In genomic region chr2:150169230-150169629, GRCh38 we compare ENCODE assay signal across 11 cellular contexts.
A peak's percentile ranks its signal among the peaks of the same experiment; 100 is the strongest.
DNase-seq lines count a peak whose midpoint lies in the region; ATAC-seq lines count a peak whose summit lies in the region.
"Had no signal": no experiment of that assay in that cellular context is flagged by ENCODE, and none has a peak within 500 bp of the region (broad histone marks: within the 10 kb centered on the region; RNA-seq: fewer than 3 reads in every experiment).

No MANE protein-coding gene starts in this region.

- DNase-seq in Right ventricle myocardium inferior (ENCODE audit: missing footprints) (peak; percentile 60), cardiac septum (ENCODE audit: low spot score) (no peak), fibroblast of peridontal ligament (ENCODE audit: extremely low read depth) (peak; percentile 92), myocyte (ENCODE audit: low read depth) (peak; percentile 32), NCI-H1092 treated with DMSO at 0.1 percent for 48 hours (lab: John Stamatoyannopoulos, UW) (no peak)
- DNase-seq in activated naive CD4-positive, alpha-beta T cell treated with Interleukin-2 at 50 U/mL for 16 hours, result no peak
- DNase-seq: DMS153; immature natural killer cell; stimulated activated CD4-positive, alpha-beta T cell treated with anti-CD3 and anti-CD28 coated beads, Interleukin-2, amount 100 ng/mL, for 48 hours had no signal

- intact Hi-C loops in Right ventricle myocardium inferior (cut with DNase I), result no loop called here
- intact Hi-C loops in cardiac septum (cut with DNase I), result no loop called here

- ATAC-seq in Right ventricle myocardium inferior (peak; percentile 95), HG02588 (IDR thresholded peaks at IDR 0.05; ENCODE audit: unreplicated experiment) (no peak), HG03196 (IDR thresholded peaks at IDR 0.05; ENCODE audit: unreplicated experiment) (no peak)

Comparison
In these comparisons a context has a peak if more than half of its experiments do, and no peak if none do; other contexts are left out.
1. DNase-seq: peak in Right ventricle myocardium inferior (single experiment), fibroblast of peridontal ligament (single experiment) and myocyte (single experiment); none in cardiac septum (single experiment), NCI-H1092 treated with DMSO at 0.1 percent for 48 hours (single experiment) and activated naive CD4-positive, alpha-beta T cell treated with Interleukin-2 at 50 U/mL for 16 hours (single experiment).